Comparison of ENCODE assay signal across 14 cellular contexts in the genomic region with DNA sequence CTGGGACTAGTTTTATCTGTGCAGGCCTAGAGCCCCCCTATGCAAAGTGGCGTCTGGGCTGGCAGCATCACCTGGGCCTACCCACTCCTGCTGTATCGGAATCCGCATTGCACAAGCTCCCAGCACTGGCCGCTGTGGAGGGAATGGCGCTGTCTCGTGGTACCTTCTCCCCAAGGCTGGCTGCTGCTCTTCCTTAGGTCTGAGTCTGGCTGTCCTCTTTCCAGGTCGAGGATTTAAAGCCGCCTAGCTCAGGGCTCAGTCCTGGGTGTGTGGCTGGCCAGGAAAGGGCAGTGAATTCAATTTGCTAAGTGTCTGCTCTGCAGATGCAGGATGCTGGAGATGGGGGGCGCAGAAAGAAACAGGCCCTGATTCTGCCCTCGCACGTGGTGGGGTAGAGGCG. TPM values are rescaled to one million over a fixed set of nuclear protein-coding genes. Genes with fewer than 3 reads are reported as not detected.
DNase-seq lines count a peak whose midpoint lies in the region; ATAC-seq and TF ChIP-seq lines count a peak whose summit lies in the region.
"Had no signal": no experiment of that assay in that cellular context is flagged by ENCODE, and none has a peak within 500 bp of the region (broad histone marks: within the 10 kb centered on the region; RNA-seq: fewer than 3 reads in every experiment).

No MANE protein-coding gene starts in this region.

- peaks cover 2% of the 10 kb centered on the region; the same call in 1 of the 3 replicates for H3K9me3 Mint-ChIP-seq in GM23338

- peak; percentile 19 for DNase-seq in activated CD8-positive, alpha-beta memory T cell treated with anti-CD3 and anti-CD28 coated beads for 24 hours
- DNase-seq in activated CD8-positive, alpha-beta memory T cell treated with anti-CD3 and anti-CD28 coated beads, Interleukin-2, amount 50 U/mL, for 4 hours: no peak
- DNase-seq in GM23338 (ENCODE audit: low spot score) (peak; percentile 9), coronary artery (ENCODE audit: low spot score) (peak; percentile 41), testis (peak; percentile 7), COLO668 (lab: John Stamatoyannopoulos, UW; ENCODE audit: unreplicated experiment) (no peak), H4 (ENCODE audit: low spot score) (no peak)
- DNase-seq in stimulated activated naive CD4-positive, alpha-beta T cell (lab: John Stamatoyannopoulos, UW): no peak
- DNase-seq: 8988T; AML-193; C1 segment of cervical spinal cord; CD4-positive, alpha-beta T cell; EL had no signal

- H3K36me3 ChIP-seq in GM23338 (ENCODE audit: insufficient read depth) (no peaks in the 10 kb centered on the region), testis (ENCODE audit: low read depth, missing control alignments) (no peaks in the 10 kb centered on the region)

- no peaks in the 10 kb centered on the region for H4K20me1 ChIP-seq in GM23338 (replicated peaks; ENCODE audit: insufficient read depth)

- peaks cover 3% of the 10 kb centered on the region for H3K27me3 Mint-ChIP-seq in GM23338 (ENCODE audit: insufficient read depth, low read depth, poor library complexity)
- H3K27me3 Mint-ChIP-seq: CD4-positive, alpha-beta T cell had no signal

- no peak overlapping the region for H3K27ac Mint-ChIP-seq in GM23338
- H3K27ac Mint-ChIP-seq: CD4-positive, alpha-beta T cell had no signal

- no peak overlapping the region for H2AFZ ChIP-seq in GM23338

- intact Hi-C loops in testis (cut with DNase I; ENCODE audit: low total_unique reads): no loop called here

- H3K4me1 ChIP-seq in GM23338 (ENCODE audit: insufficient read depth) (no peaks in the 10 kb centered on the region; the same call in 1 of the 2 replicates), testis (no peaks in the 10 kb centered on the region)

- H3F3A ChIP-seq in GM23338 (replicated peaks; ENCODE audit: low read depth): no peaks in the 10 kb centered on the region

- H3K36me3 Mint-ChIP-seq in GM23338 (ENCODE audit: low read depth): no peaks in the 10 kb centered on the region

- peak; percentile 51; the same call in 2 of the 3 replicates for ATAC-seq in GM23338
- ATAC-seq: HepG2 had no signal

- H3K27me3 ChIP-seq in GM23338 (ENCODE audit: insufficient read depth) (no peaks in the 10 kb centered on the region), testis (no peaks in the 10 kb centered on the region)

- TF ChIP-seq CTCF in GM23338 (conservative IDR thresholded peaks at IDR 0.05; ENCODE audit: low read depth in 2 of 2) (peak in 1 of 2 experiments; percentile 32; a peak in 1 of 4 replicates), coronary artery (IDR thresholded peaks at IDR 0.05) (no peak), testis (IDR thresholded peaks at IDR 0.05) (no peak)

- WGBS in testis, 2 donors: 91% methylated on average over 3 to 12 of the region's 12 CpGs

- TF ChIP-seq POLR2A in testis (IDR thresholded peaks at IDR 0.05): no peak

- no peaks in the 10 kb centered on the region for H3K9me3 ChIP-seq in testis

- no peak overlapping the region for H3K4me3 ChIP-seq in GM23338
- H3K4me3 ChIP-seq in coronary artery: no peak overlapping the region
- no peak overlapping the region for H3K4me3 ChIP-seq in testis

- no peak overlapping the region for H3K4me2 ChIP-seq in GM23338

- peaks cover 5% of the 10 kb centered on the region; the same call in 2 of the 3 replicates for H3K4me1 Mint-ChIP-seq in GM23338

- peaks cover 3% of the 10 kb centered on the region; the same call in 1 of the 2 replicates for H3K9me2 ChIP-seq in GM23338 (ENCODE audit: insufficient read depth)

- H3K27ac ChIP-seq in GM23338 (ENCODE audit: low read depth): no peak overlapping the region
- H3K27ac ChIP-seq in coronary artery: no peak overlapping the region
- H3K27ac ChIP-seq in testis: no peak overlapping the region

- peaks cover 6% of the 10 kb centered on the region; the same call in 1 of the 2 replicates for H3K79me2 ChIP-seq in GM23338 (replicated peaks; ENCODE audit: insufficient read depth)

- no peak overlapping the region for H3K4me3 Mint-ChIP-seq in GM23338
- H3K4me3 Mint-ChIP-seq: CD4-positive, alpha-beta T cell had no signal

TF ChIP-seq in GM23338, 12 proteins besides CTCF, POLR2A, EP300 and RAD21 (continues in another document):
- TF ChIP-seq NANOG (IDR thresholded peaks at IDR 0.05; ENCODE audit: borderline replicate concordance): no peak
- no peak for TF ChIP-seq POLR2AphosphoS5 (IDR thresholded peaks at IDR 0.05; ENCODE audit: low read depth)
- no peak for TF ChIP-seq ZNF114 (CRISPR knock-in tag; IDR thresholded peaks at IDR 0.05)
- TF ChIP-seq ZNF462 (CRISPR knock-in tag; IDR thresholded peaks at IDR 0.05): no peak
- TF ChIP-seq STAT1 (IDR thresholded peaks at IDR 0.05; ENCODE audit: unreplicated experiment): no peak

RNA-seq across cellular contexts. Expression of gene MGMT, which starts 44.7 kb away (rescaled TPM):
- 19.3 and 21.9 TPM in 2 replicates for total RNA-seq in GM23338 (2014; rRNA removed; shearing (Covaris generic))
- polyA plus RNA-seq in GM23338 (2016; fragmentation: Nextera tagmentation; extraction: Ambion mirVana) (19.2 and 21.9 TPM in 2 replicates), testis (ENCODE audit: insufficient read depth, low read depth, low replicate concordance) (32.8 TPM)
- total RNA-seq in testis: 10 to 100 TPM; 37.9 to 40.7 TPM
- total RNA-seq in H4 (2014; rRNA removed; shearing (Covaris generic)): 12.5 and 13.1 TPM in 2 replicates

Comparison
In these comparisons a context has a peak if more than half of its experiments do, and no peak if none do; other contexts are left out.
1. DNase-seq: peak in activated CD8-positive, alpha-beta memory T cell treated with anti-CD3 and anti-CD28 coated beads for 24 hours (single experiment), GM23338 (single experiment), coronary artery (single experiment) and testis (single experiment); none in activated CD8-positive, alpha-beta memory T cell treated with anti-CD3 and anti-CD28 coated beads, Interleukin-2, amount 50 U/mL, for 4 hours (single experiment), COLO668 (single experiment), H4 (single experiment) and stimulated activated naive CD4-positive, alpha-beta T cell (0 of 6).